In the genomic region with DNA sequence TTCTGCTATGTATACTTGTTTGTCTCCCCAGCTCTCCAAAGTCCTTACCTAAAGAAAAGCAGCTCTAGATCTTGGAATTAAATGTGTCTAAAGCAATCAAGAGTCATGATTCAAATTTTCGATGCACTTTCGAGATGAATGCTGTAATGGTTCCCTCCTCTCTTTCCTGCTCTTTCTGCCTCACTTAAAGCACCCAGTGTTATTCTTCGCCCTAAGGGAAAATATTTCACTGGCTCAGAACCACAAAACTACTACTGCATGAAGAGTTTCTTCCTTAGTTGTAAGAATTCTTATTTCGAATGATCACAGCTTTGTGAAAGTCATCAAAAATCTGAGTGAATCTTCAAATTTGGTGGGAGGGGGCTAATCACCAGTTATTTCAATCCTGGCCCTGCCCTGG, we compare ENCODE assay signal across 21 cellular contexts.
"Had no signal": no experiment of that assay in that cellular context is flagged by ENCODE, and none has a peak within 500 bp of the region (broad histone marks: within the 10 kb centered on the region; RNA-seq: fewer than 3 reads in every experiment).

No MANE protein-coding gene starts in this region.

- H3K27me3 Mint-ChIP-seq: activated CD4-positive, alpha-beta memory T cell treated with anti-CD3 and anti-CD28 coated beads, Interleukin-2, amount 10 ng/mL, durations not matched to agents 7 days and 5 days; activated naive CD8-positive, alpha-beta T cell treated with anti-CD3 and anti-CD28 coated beads for 36 hours; activated T-helper 17 cell treated with anti-CD3 and anti-CD28 coated beads, Interleukin-2, amount 50 U/mL, for 72 hours had no signal

- H3K27ac ChIP-seq: body of pancreas, heart left ventricle, left ventricle myocardium inferior, prostate gland, transverse colon, vagina had no signal

- DNase-seq: activated CD4-positive, alpha-beta memory T cell treated with anti-CD3 and anti-CD28 coated beads, Interleukin-2, amount 10 ng/mL, durations not matched to agents 7 days and 5 days; activated CD4-positive, alpha-beta T cell treated with anti-CD3 and anti-CD28 coated beads for 48 hours; activated CD4-positive, CD25-positive, alpha-beta regulatory T cell; activated naive CD4-positive, alpha-beta T cell; activated naive CD8-positive, alpha-beta T cell treated with anti-CD3 and anti-CD28 coated beads for 36 hours; activated T-cell treated with anti-CD3 and anti-CD28 coated beads, Interleukin-2, amount 50 U/mL, for 1 hour; body of pancreas; caudate nucleus; heart left ventricle; kidney glomerular epithelial cell; left ventricle myocardium inferior; right cardiac atrium; stimulated activated CD4-positive, alpha-beta T cell treated with anti-CD3 and anti-CD28 coated beads, Interleukin-2, amount 100 ng/mL, for 24 hours; stimulated activated naive CD4-positive, alpha-beta T cell treated with Interleukin-2 at 50 U/mL for 16 hours; T1000; transverse colon had no signal

- H3K9me3 ChIP-seq: body of pancreas, gastroesophageal sphincter, heart left ventricle, left ventricle myocardium inferior, prostate gland, transverse colon, vagina had no signal

- H3K36me3 ChIP-seq: left ventricle myocardium inferior, prostate gland, transverse colon had no signal

- H3K9me3 Mint-ChIP-seq: activated CD4-positive, alpha-beta memory T cell treated with anti-CD3 and anti-CD28 coated beads, Interleukin-2, amount 10 ng/mL, durations not matched to agents 7 days and 5 days; activated naive CD8-positive, alpha-beta T cell treated with anti-CD3 and anti-CD28 coated beads for 36 hours; activated T-helper 17 cell treated with anti-CD3 and anti-CD28 coated beads, Interleukin-2, amount 50 U/mL, for 72 hours; neural crest cell had no signal

- H3K4me1 ChIP-seq: body of pancreas, vagina had no signal

- H3K4me3 Mint-ChIP-seq: activated CD4-positive, alpha-beta memory T cell treated with anti-CD3 and anti-CD28 coated beads, Interleukin-2, amount 10 ng/mL, durations not matched to agents 7 days and 5 days; activated naive CD8-positive, alpha-beta T cell treated with anti-CD3 and anti-CD28 coated beads for 36 hours; activated T-helper 17 cell treated with anti-CD3 and anti-CD28 coated beads, Interleukin-2, amount 50 U/mL, for 72 hours; neural crest cell had no signal

- H3K27ac Mint-ChIP-seq: activated CD4-positive, alpha-beta memory T cell treated with anti-CD3 and anti-CD28 coated beads, Interleukin-2, amount 10 ng/mL, durations not matched to agents 7 days and 5 days; activated naive CD8-positive, alpha-beta T cell treated with anti-CD3 and anti-CD28 coated beads for 36 hours; activated T-helper 17 cell treated with anti-CD3 and anti-CD28 coated beads, Interleukin-2, amount 50 U/mL, for 72 hours had no signal

- H3K4me1 Mint-ChIP-seq: activated naive CD8-positive, alpha-beta T cell treated with anti-CD3 and anti-CD28 coated beads for 36 hours; activated T-helper 17 cell treated with anti-CD3 and anti-CD28 coated beads, Interleukin-2, amount 50 U/mL, for 72 hours had no signal

- H3K27me3 ChIP-seq: body of pancreas, gastroesophageal sphincter, heart left ventricle, transverse colon, vagina had no signal

- H3K4me3 ChIP-seq: body of pancreas, gastroesophageal sphincter, heart left ventricle, left ventricle myocardium inferior, prostate gland, transverse colon, vagina had no signal
